Comparison of ENCODE assay signal across 8 cellular contexts in the genomic region with DNA sequence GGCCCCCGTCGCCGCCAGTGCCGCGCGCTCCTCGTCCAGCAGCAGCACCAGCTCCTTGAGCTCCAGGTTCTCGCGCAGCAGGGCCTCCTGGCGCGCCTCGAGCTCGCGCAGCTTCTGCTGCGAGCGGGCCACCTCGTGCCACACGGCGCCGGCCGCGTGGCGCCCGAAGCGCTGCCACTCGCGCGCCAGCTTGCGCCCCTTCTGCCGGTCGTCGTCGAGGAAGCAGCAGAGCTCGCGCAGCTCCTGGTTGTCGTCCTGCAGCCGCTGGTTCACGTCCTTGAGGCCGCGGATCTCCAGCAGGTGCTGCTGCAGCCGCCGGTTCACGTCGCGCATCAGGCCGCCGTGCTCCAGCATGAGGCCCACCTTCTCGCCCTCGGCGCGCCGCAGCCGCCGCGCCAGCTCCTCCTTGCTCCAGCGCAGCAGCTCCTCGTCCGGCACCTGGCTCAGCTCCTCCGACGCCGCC. TPM values are rescaled to one million over a fixed set of nuclear protein-coding genes. Genes with fewer than 3 reads are reported as not detected.
A peak's percentile ranks its signal among the peaks of the same experiment; 100 is the strongest.
DNase-seq lines count a peak whose midpoint lies in the region; ATAC-seq and TF ChIP-seq lines count a peak whose summit lies in the region.

No MANE protein-coding gene starts in this region.

- TF ChIP-seq CTCF in KMS-11 (conservative IDR thresholded peaks at IDR 0.05; ENCODE audit: low read depth, low read length) (no peak), endodermal cell (conservative IDR thresholded peaks at IDR 0.05) (no peak), osteocyte (IDR thresholded peaks at IDR 0.05) (no peak)

- peaks cover 13% of the 10 kb centered on the region; the same call in 1 of the 2 replicates for H3K79me2 ChIP-seq in KMS-11 (ENCODE audit: insufficient read depth, low read depth)

- H3K4me1 ChIP-seq in KMS-11 (ENCODE audit: low read depth, poor library complexity, severe bottlenecking): peaks cover 41% of the 10 kb centered on the region
- H3K4me1 ChIP-seq in endodermal cell (ENCODE audit: control insufficient read depth, insufficient read depth, low read length): peaks cover 38% of the 10 kb centered on the region

- H3K27me3 Mint-ChIP-seq in endodermal cell (ENCODE audit: insufficient read depth) (peaks cover 32% of the 10 kb centered on the region), osteocyte (ENCODE audit: unreplicated experiment) (no peaks in the 10 kb centered on the region)

- H3K4me3 ChIP-seq in KMS-11 (IDR thresholded peaks at IDR 0.05; ENCODE audit: insufficient read depth, low read depth, low read length) (no peak overlapping the region), endodermal cell (ENCODE audit: low read length) (peak overlapping the region; percentile 92)

- no peaks in the 10 kb centered on the region for H3K36me3 Mint-ChIP-seq in endodermal cell (ENCODE audit: low read depth)
- H3K36me3 Mint-ChIP-seq in osteocyte (ENCODE audit: unreplicated experiment): no peaks in the 10 kb centered on the region

- no peak overlapping the region for H2AFZ ChIP-seq in KMS-11 (ENCODE audit: low read depth)

- ATAC-seq in GM19023 (IDR thresholded peaks at IDR 0.05; ENCODE audit: unreplicated experiment): peak; percentile 1

- no peaks in the 10 kb centered on the region for H3K27me3 ChIP-seq in KMS-11 (ENCODE audit: insufficient read depth, low read depth)
- H3K27me3 ChIP-seq in endodermal cell (ENCODE audit: control insufficient read depth, insufficient read depth, low read length, poor library complexity, severe bottlenecking): peaks cover 12% of the 10 kb centered on the region

- no peak overlapping the region for H3K27ac ChIP-seq in KMS-11
- H3K27ac ChIP-seq in endodermal cell (ENCODE audit: low read depth, low read length): no peak overlapping the region

- peak overlapping the region; percentile 12; the same call in 1 of the 2 replicates for H3K9ac ChIP-seq in KMS-11
- no peak overlapping the region for H3K9ac ChIP-seq in endodermal cell (ENCODE audit: extremely low read depth, low read length, poor library complexity, severe bottlenecking)

- H3K4me1 Mint-ChIP-seq in endodermal cell (peaks cover 46% of the 10 kb centered on the region), osteocyte (ENCODE audit: unreplicated experiment) (peaks cover 26% of the 10 kb centered on the region)

- no peaks in the 10 kb centered on the region for H3K9me3 Mint-ChIP-seq in endodermal cell
- no peaks in the 10 kb centered on the region for H3K9me3 Mint-ChIP-seq in osteocyte (ENCODE audit: unreplicated experiment)

- peak overlapping the region; percentile 63 for H3K4me3 Mint-ChIP-seq in endodermal cell
- peak overlapping the region; percentile 14 for H3K4me3 Mint-ChIP-seq in osteocyte (ENCODE audit: unreplicated experiment)

- peak overlapping the region; percentile 39; the same call in 1 of the 2 replicates for H3K4me2 ChIP-seq in KMS-11

- H4K20me1 ChIP-seq in KMS-11 (ENCODE audit: insufficient read depth): no peaks in the 10 kb centered on the region

- H3K36me3 ChIP-seq in KMS-11 (ENCODE audit: insufficient read depth): no peaks in the 10 kb centered on the region
- H3K36me3 ChIP-seq in endodermal cell (ENCODE audit: control insufficient read depth, insufficient read depth, low read length): no peaks in the 10 kb centered on the region

- peak; percentile 33 to 34 for DNase-seq in activated CD4-positive, alpha-beta T cell treated with anti-CD3 and anti-CD28 coated beads, Interleukin-2, amount 50 U/mL, for 4 hours
- peak; percentile 81 for DNase-seq in endodermal cell
- DNase-seq in osteocyte (ENCODE audit: extremely low spot score, unreplicated experiment): no peak
- no peak for DNase-seq in cerebellar nuclear complex (lab: John Stamatoyannopoulos, UW)
- no peak for DNase-seq in Ammon's horn (ENCODE audit: low spot score)
- DNase-seq in AG08395 (ENCODE audit: low spot score): no peak

- H3K27ac Mint-ChIP-seq in endodermal cell (no peak overlapping the region), osteocyte (ENCODE audit: unreplicated experiment) (no peak overlapping the region)

- WGBS in endodermal cell (ENCODE audit: insufficient coverage in 1 of 2, insufficient read length in 1 of 2), 2 experiments: 0 to 2% methylated on average over 16 to 61 of the region's 61 CpGs

- H3K9me3 ChIP-seq in endodermal cell (ENCODE audit: control insufficient read depth, low read length): no peaks in the 10 kb centered on the region

RNA-seq across cellular contexts. Expression of gene CCDC85C, which starts 0.5 kb away (rescaled TPM):
- total RNA-seq in endodermal cell (10 to 100 TPM; 32.8 to 45.8 TPM), osteocyte (4.4 and 5.1 TPM in 2 replicates)
- polyA plus RNA-seq in endodermal cell (2013, experiment 1 of 2): 63.0 TPM
- 64.5 TPM for polyA plus RNA-seq in endodermal cell (2013, experiment 2 of 2)

RNA-seq across cellular contexts. Expression of gene HHIPL1, which starts 41.4 kb away (rescaled TPM):
- total RNA-seq in endodermal cell: 1 to 10 TPM; 3.0 to 3.4 TPM
- polyA plus RNA-seq in endodermal cell (2013, experiment 1 of 2): 1.8 TPM
- polyA plus RNA-seq in endodermal cell (2013, experiment 2 of 2): 2.3 TPM
- total RNA-seq in osteocyte: 2.0 and 2.7 TPM in 2 replicates

Comparison
In these comparisons a context has a peak if more than half of its experiments do, and no peak if none do; other contexts are left out.
1. DNase-seq: peak in activated CD4-positive, alpha-beta T cell treated with anti-CD3 and anti-CD28 coated beads, Interleukin-2, amount 50 U/mL, for 4 hours (2 of 2) and endodermal cell (single experiment); none in osteocyte (single experiment), cerebellar nuclear complex (0 of 2), Ammon's horn (single experiment) and AG08395 (single experiment).